In genomic region chr5:52915176-52915875, GRCh38 we compare ENCODE assay signal across 1 cellular context.
TF ChIP-seq lines count a peak whose summit lies in the region.

No MANE protein-coding gene starts in this region.

TF ChIP-seq in WTC11, 78 proteins besides CTCF, POLR2A, EP300 and RAD21 (continued from another document):
- TF ChIP-seq ATF2 (CRISPR knock-in tag; IDR thresholded peaks at IDR 0.05; ENCODE audit: borderline replicate concordance, low read depth) (no peak), KAT7 (CRISPR knock-in tag; IDR thresholded peaks at IDR 0.05; ENCODE audit: borderline replicate concordance) (no peak), USF1 (CRISPR knock-in tag; IDR thresholded peaks at IDR 0.05) (no peak), MYBL2 (CRISPR knock-in tag; IDR thresholded peaks at IDR 0.05) (no peak), USF2 (CRISPR knock-in tag; IDR thresholded peaks at IDR 0.05) (no peak), CREM (CRISPR knock-in tag; IDR thresholded peaks at IDR 0.05) (no peak), EMX1 (CRISPR knock-in tag; IDR thresholded peaks at IDR 0.05) (no peak)
